In genomic region chr9:136347472-136348256, GRCh38 we compare ENCODE assay signal across 16 cellular contexts. TPM values are rescaled to one million over a fixed set of nuclear protein-coding genes. Genes with fewer than 3 reads are reported as not detected.
DNase-seq lines count a peak whose midpoint lies in the region; ATAC-seq, FAIRE-seq and TF ChIP-seq lines count a peak whose summit lies in the region.
"Had no signal": no experiment of that assay in that cellular context is flagged by ENCODE, and none has a peak within 500 bp of the region (broad histone marks: within the 10 kb centered on the region; RNA-seq: fewer than 3 reads in every experiment).

No MANE protein-coding gene starts in this region.

- WGBS in mesenchymal stem cell: 87% methylated on average over 33 of the region's 34 CpGs
- 76 to 82% (median 78%) methylated on average over 32 to 34 of the region's 34 CpGs for WGBS in small intestine, 3 donors

- H2AFZ ChIP-seq in mesenchymal stem cell (ENCODE audit: low read depth, low read length): no peak overlapping the region

- in situ Hi-C loops in G401 (cut with HindIII; ENCODE audit: low sequenced_read_pairs): no loop called here

- H2AK5ac ChIP-seq in mesenchymal stem cell (ENCODE audit: low read length, severe bottlenecking): no peak overlapping the region

- no peak overlapping the region for H3K23ac ChIP-seq in mesenchymal stem cell (ENCODE audit: low read length in 2 of 2)

- no peak overlapping the region for H3K9ac ChIP-seq in mesenchymal stem cell (ENCODE audit: low read length)
- H3K9ac ChIP-seq: KMS-11 had no signal

- H3K14ac ChIP-seq in mesenchymal stem cell (ENCODE audit: low read length in 2 of 2): no peak overlapping the region

- H3K18ac ChIP-seq in mesenchymal stem cell (ENCODE audit: low read depth in 1 of 2, low read length in 2 of 2): no peak overlapping the region

- H3K27ac ChIP-seq in mesenchymal stem cell (ENCODE audit: low read length, poor library complexity, severe bottlenecking) (no peak overlapping the region), upper lobe of right lung (no peak overlapping the region), small intestine (ENCODE audit: low read depth in 1 of 2, low read length in 1 of 2) (no peak overlapping the region)
- H3K27ac ChIP-seq: KMS-11 had no signal

- H3K27me3 ChIP-seq in mesenchymal stem cell (ENCODE audit: control insufficient read depth in 1 of 2, insufficient read depth in 1 of 2, low read length in 2 of 2) (no peaks in the 10 kb centered on the region), upper lobe of right lung (no peaks in the 10 kb centered on the region), small intestine (ENCODE audit: control insufficient read depth in 2 of 2, insufficient read depth in 2 of 2, low read length in 2 of 2) (no peaks in the 10 kb centered on the region)
- H3K27me3 ChIP-seq: MG63 had no signal

- no peak overlapping the region for H4K8ac ChIP-seq in mesenchymal stem cell (ENCODE audit: low read length)

- peaks cover 7 to 63% of the 10 kb centered on the region in 2 experiments for H3K36me3 ChIP-seq in mesenchymal stem cell (ENCODE audit: control insufficient read depth in 1 of 2, insufficient read depth in 2 of 2, low read depth in 1 of 2, low read length in 2 of 2)
- no peaks in the 10 kb centered on the region for H3K36me3 ChIP-seq in upper lobe of right lung
- H3K36me3 ChIP-seq in small intestine (ENCODE audit: control insufficient read depth in 2 of 2, insufficient read depth in 2 of 2, low read length in 2 of 2): no peaks in the 10 kb centered on the region

- H3K4me2 ChIP-seq in mesenchymal stem cell (ENCODE audit: low read length, poor library complexity, severe bottlenecking): no peak overlapping the region
- H3K4me2 ChIP-seq: KMS-11 had no signal

- H3K4me1 ChIP-seq in mesenchymal stem cell (ENCODE audit: control insufficient read depth, insufficient read depth, low read depth, low read length) (peaks cover 42% of the 10 kb centered on the region), upper lobe of right lung (peaks cover 21% of the 10 kb centered on the region), small intestine (ENCODE audit: control insufficient read depth in 2 of 2, insufficient read depth in 1 of 2, low read depth in 1 of 2, low read length in 1 of 2) (no peaks in the 10 kb centered on the region)

- no peak overlapping the region for H3K4ac ChIP-seq in mesenchymal stem cell (ENCODE audit: low read depth in 1 of 2, low read length in 2 of 2)

- TF ChIP-seq CTCF in upper lobe of right lung (IDR thresholded peaks at IDR 0.05): no peak

- no peak overlapping the region for H2BK15ac ChIP-seq in mesenchymal stem cell (ENCODE audit: low read depth, poor library complexity, severe bottlenecking)

- no peaks in the 10 kb centered on the region for H3K9me3 ChIP-seq in mesenchymal stem cell (ENCODE audit: control insufficient read depth, low read length)
- no peaks in the 10 kb centered on the region for H3K9me3 ChIP-seq in upper lobe of right lung
- H3K9me3 ChIP-seq in small intestine (ENCODE audit: control insufficient read depth, low read depth): no peaks in the 10 kb centered on the region
- H3K9me3 ChIP-seq: MG63 had no signal

- no peak overlapping the region for H3K4me3 ChIP-seq in mesenchymal stem cell (ENCODE audit: insufficient read depth in 1 of 2, low read depth in 1 of 2, low read length in 2 of 2)
- H3K4me3 ChIP-seq in upper lobe of right lung: no peak overlapping the region
- H3K4me3 ChIP-seq in small intestine (ENCODE audit: low read depth in 1 of 2, low read length in 2 of 2): no peak overlapping the region
- H3K4me3 ChIP-seq: MG63 had no signal

- H2BK120ac ChIP-seq in mesenchymal stem cell (ENCODE audit: low read depth, low read length): no peak overlapping the region

- H2BK5ac ChIP-seq in mesenchymal stem cell (ENCODE audit: low read depth, low read length, poor library complexity, severe bottlenecking): no peak overlapping the region

- DNase-seq in AG20443 (ENCODE audit: low spot score) (peak; percentile 34), G401 (ENCODE audit: low spot score) (peak; percentile 41), astrocyte of the hippocampus (ENCODE audit: low read depth, low spot score) (peak; percentile 63), mesenchymal stem cell (no peak), upper lobe of right lung (no peak), small intestine (no peak)
- no peak for DNase-seq in activated effector memory CD4-positive, alpha-beta T cell treated with anti-CD3 and anti-CD28 coated beads, Interleukin-2, amount 50 U/mL, for 16 hours
- DNase-seq: ACHN, MG63, NCI-H1105, NCI-H1930 had no signal

- FAIRE-seq in small intestine (lab: Jason Lieb, UNC): no peak

- H2BK12ac ChIP-seq in mesenchymal stem cell (ENCODE audit: low read length in 2 of 2): no peak overlapping the region

- ATAC-seq in upper lobe of right lung: no peak
- ATAC-seq in HG03196 (IDR thresholded peaks at IDR 0.05; ENCODE audit: unreplicated experiment): no peak

- peak overlapping the region; percentile 6 for H4K91ac ChIP-seq in mesenchymal stem cell (ENCODE audit: low read length)

- H3K79me1 ChIP-seq in mesenchymal stem cell (replicated peaks; ENCODE audit: low read length, poor library complexity, severe bottlenecking): no peaks in the 10 kb centered on the region

- intact Hi-C loops in upper lobe of right lung (cut with DNase I): no loop called here

RNA-seq across cellular contexts. Expression of gene DNLZ, which starts 15.9 kb away (rescaled TPM):
- 34.2 and 70.6 TPM in 2 replicates for total RNA-seq in G401 (2014; rRNA removed; shearing (Covaris generic))
- 15.5 TPM for polyA plus RNA-seq in mesenchymal stem cell (2013, experiment 1 of 2)
- 16.8 TPM for polyA plus RNA-seq in mesenchymal stem cell (2013, experiment 2 of 2)
- 15.5 TPM for total RNA-seq in upper lobe of right lung
- polyA plus RNA-seq in small intestine: 10 to 100 TPM in 1 of 3 donors, 1 to 10 TPM in 2; 8.5 to 12.5 (median 9.5) TPM

RNA-seq across cellular contexts. Expression of gene GPSM1, which starts 20.3 kb away (rescaled TPM):
- 49.1 and 50.3 TPM in 2 replicates for total RNA-seq in G401 (2014; rRNA removed; shearing (Covaris generic))
- 37.1 TPM for polyA plus RNA-seq in mesenchymal stem cell (2013, experiment 1 of 2)
- polyA plus RNA-seq in mesenchymal stem cell (2013, experiment 2 of 2): 35.2 TPM
- 27.3 TPM for total RNA-seq in upper lobe of right lung
- polyA plus RNA-seq in small intestine: 1 to 10 TPM; 1.1 to 4.1 (median 1.6) TPM

RNA-seq across cellular contexts. Expression of gene CARD9, which starts 25.8 kb away (rescaled TPM):
- 0.25 and 0.98 TPM in 2 replicates for total RNA-seq in G401 (2014; rRNA removed; shearing (Covaris generic))
- 0.37 TPM for polyA plus RNA-seq in mesenchymal stem cell (2013, experiment 1 of 2)
- polyA plus RNA-seq in mesenchymal stem cell (2013, experiment 2 of 2): 0.51 TPM
- 10.0 TPM for total RNA-seq in upper lobe of right lung
- 1 to 10 TPM; 1.8 to 3.8 (median 2.0) TPM for polyA plus RNA-seq in small intestine
- total RNA-seq: RPMI7951 had no signal

RNA-seq across cellular contexts. Expression of gene CCDC187, which starts 43.8 kb away (rescaled TPM):
- total RNA-seq in G401 (2014; rRNA removed; shearing (Covaris generic)): 0.55 and 0.61 TPM in 2 replicates
- under 0.01 TPM for polyA plus RNA-seq in mesenchymal stem cell (2013, experiment 1 of 2)
- polyA plus RNA-seq in mesenchymal stem cell (2013, experiment 2 of 2): not detected
- total RNA-seq in upper lobe of right lung: 0.09 TPM
- under 1 TPM in 1 of 3 donors, not detected in 2; 0.01 TPM for polyA plus RNA-seq in small intestine
- total RNA-seq: H4, RPMI7951 had no signal
- polyA plus RNA-seq: BJ had no signal

RNA-seq across cellular contexts. Expression of gene SNAPC4, which starts 52.3 kb away (rescaled TPM):
- 12.4 and 17.2 TPM in 2 replicates for total RNA-seq in G401 (2014; rRNA removed; shearing (Covaris generic))
- polyA plus RNA-seq in mesenchymal stem cell (2013, experiment 1 of 2): 6.1 TPM
- 5.4 TPM for polyA plus RNA-seq in mesenchymal stem cell (2013, experiment 2 of 2)
- 7.2 TPM for total RNA-seq in upper lobe of right lung
- polyA plus RNA-seq in small intestine: 1 to 10 TPM; 5.4 to 7.1 (median 5.6) TPM

Comparison
In these comparisons a context has a peak if more than half of its experiments do, and no peak if none do; other contexts are left out.
1. DNase-seq: peak in AG20443 (single experiment), G401 (single experiment) and astrocyte of the hippocampus (single experiment); none in mesenchymal stem cell (single experiment), activated effector memory CD4-positive, alpha-beta T cell treated with anti-CD3 and anti-CD28 coated beads, Interleukin-2, amount 50 U/mL, for 16 hours (single experiment), upper lobe of right lung (single experiment) and small intestine (single experiment).